Comparison of ENCODE assay signal across 10 cellular contexts in genomic region chr12:74889563-74890236, GRCh38.
DNase-seq lines count a peak whose midpoint lies in the region; ATAC-seq lines count a peak whose summit lies in the region.
"Had no signal": no experiment of that assay in that cellular context is flagged by ENCODE, and none has a peak within 500 bp of the region (broad histone marks: within the 10 kb centered on the region; RNA-seq: fewer than 3 reads in every experiment).

No MANE protein-coding gene starts in this region.

- peaks cover 4% of the 10 kb centered on the region for H3K4me1 Mint-ChIP-seq in activated naive CD4-positive, alpha-beta T cell treated with anti-CD3 and anti-CD28 coated beads, Interleukin-2, amount 10 ng/mL, durations not matched to agents 7 days and 5 days
- peaks cover 9% of the 10 kb centered on the region for H3K4me1 Mint-ChIP-seq in stimulated activated naive CD8-positive, alpha-beta T cell treated with anti-CD3 and anti-CD28 coated beads, Interleukin-15, amount 100 ng/mL, for 72 hours

- no peaks in the 10 kb centered on the region for H3K4me1 ChIP-seq in effector memory CD4-positive, alpha-beta T cell (ENCODE audit: control insufficient read depth, insufficient read depth, low read length, poor library complexity, severe bottlenecking)
- H3K4me1 ChIP-seq: BLaER1 had no signal

- no peak for DNase-seq in activated naive CD4-positive, alpha-beta T cell treated with anti-CD3 and anti-CD28 coated beads, Interleukin-2, amount 50 U/mL, for 72 hours (ENCODE audit: low spot score in 2 of 2)
- DNase-seq in activated naive CD4-positive, alpha-beta T cell treated with anti-CD3 and anti-CD28 coated beads, Interleukin-2, amount 10 ng/mL, durations not matched to agents 7 days and 5 days = no peak
- DNase-seq in brain pericyte (ENCODE audit: low read depth, low spot score) = peak; percentile 8
- DNase-seq in stimulated activated naive CD8-positive, alpha-beta T cell treated with anti-CD3 and anti-CD28 coated beads, Interleukin-15, amount 100 ng/mL, for 72 hours = no peak
- DNase-seq in NCI-H2029 treated with DMSO at 0.1 percent for 48 hours (lab: John Stamatoyannopoulos, UW) = no peak
- no peak for DNase-seq in activated naive CD4-positive, alpha-beta T cell treated with Interleukin-2 at 50 U/mL for 16 hours
- no peak for DNase-seq in effector memory CD4-positive, alpha-beta T cell
- DNase-seq: left cardiac atrium had no signal

- CTCF ChIA-PET in activated naive CD4-positive, alpha-beta T cell treated with anti-CD3 and anti-CD28 coated beads, Interleukin-2, amount 10 ng/mL, durations not matched to agents 7 days and 5 days (lab: Charles Lee) = no interaction called here

- H3K36me3 ChIP-seq in effector memory CD4-positive, alpha-beta T cell (ENCODE audit: control insufficient read depth, insufficient read depth, low read length) = no peaks in the 10 kb centered on the region
- H3K36me3 ChIP-seq: BLaER1 had no signal

- H3K27ac ChIP-seq in effector memory CD4-positive, alpha-beta T cell (ENCODE audit: insufficient read depth, low read length, poor library complexity, severe bottlenecking) = no peak overlapping the region
- H3K27ac ChIP-seq: BLaER1 had no signal

- no peaks in the 10 kb centered on the region for H3K36me3 Mint-ChIP-seq in activated naive CD4-positive, alpha-beta T cell treated with anti-CD3 and anti-CD28 coated beads, Interleukin-2, amount 50 U/mL, for 72 hours
- H3K36me3 Mint-ChIP-seq in activated naive CD4-positive, alpha-beta T cell treated with anti-CD3 and anti-CD28 coated beads, Interleukin-2, amount 10 ng/mL, durations not matched to agents 7 days and 5 days = no peaks in the 10 kb centered on the region

- no peaks in the 10 kb centered on the region for H3K27me3 ChIP-seq in effector memory CD4-positive, alpha-beta T cell (replicated peaks; ENCODE audit: control insufficient read depth, insufficient read depth, low read length, poor library complexity, severe bottlenecking)
- H3K27me3 ChIP-seq: BLaER1 had no signal

- H3K4me3 ChIP-seq in effector memory CD4-positive, alpha-beta T cell (ENCODE audit: insufficient read depth, low read depth, low read length, poor library complexity, severe bottlenecking) = no peak overlapping the region
- H3K4me3 ChIP-seq: BLaER1 had no signal

- no peaks in the 10 kb centered on the region for H3K9me3 ChIP-seq in effector memory CD4-positive, alpha-beta T cell (ENCODE audit: control insufficient read depth, low read length)
- H3K9me3 ChIP-seq: BLaER1 had no signal

- ATAC-seq in activated naive CD4-positive, alpha-beta T cell treated with anti-CD3 and anti-CD28 coated beads, Interleukin-2, amount 50 U/mL, for 72 hours = peak; percentile 34 to 70
- peak; percentile 61 for ATAC-seq in HG03175 (IDR thresholded peaks at IDR 0.05; ENCODE audit: unreplicated experiment)
- peak; percentile 74 for ATAC-seq in stimulated activated naive CD8-positive, alpha-beta T cell treated with anti-CD3 and anti-CD28 coated beads, Interleukin-15, amount 100 ng/mL, for 72 hours

- peak overlapping the region in 1 of 2 donors; percentile 57 for H3K27ac Mint-ChIP-seq in activated naive CD4-positive, alpha-beta T cell treated with anti-CD3 and anti-CD28 coated beads, Interleukin-2, amount 50 U/mL, for 72 hours
- no peak overlapping the region for H3K27ac Mint-ChIP-seq in activated naive CD4-positive, alpha-beta T cell treated with anti-CD3 and anti-CD28 coated beads, Interleukin-2, amount 10 ng/mL, durations not matched to agents 7 days and 5 days
- H3K27ac Mint-ChIP-seq in stimulated activated naive CD8-positive, alpha-beta T cell treated with anti-CD3 and anti-CD28 coated beads, Interleukin-15, amount 100 ng/mL, for 72 hours = peak overlapping the region in 1 of 2 donors; percentile 58

- H3K9me3 Mint-ChIP-seq in activated naive CD4-positive, alpha-beta T cell treated with anti-CD3 and anti-CD28 coated beads, Interleukin-2, amount 50 U/mL, for 72 hours = peaks cover 10 to 14% of the 10 kb centered on the region in 2 donors
- H3K9me3 Mint-ChIP-seq in activated naive CD4-positive, alpha-beta T cell treated with anti-CD3 and anti-CD28 coated beads, Interleukin-2, amount 10 ng/mL, durations not matched to agents 7 days and 5 days = no peaks in the 10 kb centered on the region
- H3K9me3 Mint-ChIP-seq in stimulated activated naive CD8-positive, alpha-beta T cell treated with anti-CD3 and anti-CD28 coated beads, Interleukin-15, amount 100 ng/mL, for 72 hours = peaks cover 0 to 7% of the 10 kb centered on the region in 2 donors

- no peak overlapping the region for H3K4me3 Mint-ChIP-seq in activated naive CD4-positive, alpha-beta T cell treated with anti-CD3 and anti-CD28 coated beads, Interleukin-2, amount 10 ng/mL, durations not matched to agents 7 days and 5 days
- H3K4me3 Mint-ChIP-seq in stimulated activated naive CD8-positive, alpha-beta T cell treated with anti-CD3 and anti-CD28 coated beads, Interleukin-15, amount 100 ng/mL, for 72 hours = peak overlapping the region in 1 of 2 donors; percentile 6

- H3K27me3 Mint-ChIP-seq in activated naive CD4-positive, alpha-beta T cell treated with anti-CD3 and anti-CD28 coated beads, Interleukin-2, amount 10 ng/mL, durations not matched to agents 7 days and 5 days = no peaks in the 10 kb centered on the region
- no peaks in the 10 kb centered on the region for H3K27me3 Mint-ChIP-seq in stimulated activated naive CD8-positive, alpha-beta T cell treated with anti-CD3 and anti-CD28 coated beads, Interleukin-15, amount 100 ng/mL, for 72 hours
